Comparison of ENCODE assay signal across 12 cellular contexts in genomic region chr7:92631830-92632487, GRCh38. TPM values are rescaled to one million over a fixed set of nuclear protein-coding genes. Genes with fewer than 3 reads are reported as not detected.
DNase-seq lines count a peak whose midpoint lies in the region; ATAC-seq, FAIRE-seq and TF ChIP-seq lines count a peak whose summit lies in the region.
"Had no signal": no experiment of that assay in that cellular context is flagged by ENCODE, and none has a peak within 500 bp of the region (broad histone marks: within the 10 kb centered on the region; RNA-seq: fewer than 3 reads in every experiment).

No MANE protein-coding gene starts in this region.

- peaks cover 5% of the 10 kb centered on the region for H3K9me3 Mint-ChIP-seq in Calu3 (ENCODE audit: low read depth, unreplicated experiment)

- FAIRE-seq in K562 (lab: Jason Lieb, UNC) (no peak), frontal cortex (lab: Jason Lieb, UNC) (no peak)

- no peak for TF ChIP-seq EP300 in K562 (IDR thresholded peaks at IDR 0.05; ENCODE audit: low read length)

- POLR2A ChIA-PET in K562 (lab: Yijun Ruan, JAX) = no interaction called here

- TF ChIP-seq POLR2A in K562 (conservative IDR thresholded peaks at IDR 0.05) = no peak

- no peaks in the 10 kb centered on the region for H3K9me3 ChIP-seq in K562 (replicated peaks; ENCODE audit: control insufficient read depth, insufficient read depth, low read depth, low read length)

- H3K4me3 Mint-ChIP-seq in Calu3 (ENCODE audit: low read depth, unreplicated experiment) = no peak overlapping the region

- H3K27ac Mint-ChIP-seq in Calu3 (ENCODE audit: unreplicated experiment) = peak overlapping the region; percentile 67

- TF ChIP-seq CTCF in Calu3 (IDR thresholded peaks at IDR 0.05; ENCODE audit: unreplicated experiment) = no peak
- no peak for TF ChIP-seq CTCF in K562 (IDR thresholded peaks at IDR 0.05 in 2 of 3, conservative IDR thresholded peaks at IDR 0.05 in 1 of 3; ENCODE audit: insufficient read depth in 2 of 3, low read depth in 1 of 3, low read length in 3 of 3)

- H3K9ac ChIP-seq in K562 (ENCODE audit: insufficient read depth in 1 of 2, low read depth in 2 of 2, low read length in 2 of 2) = no peak overlapping the region

- H3K27me3 Mint-ChIP-seq in Calu3 (ENCODE audit: unreplicated experiment) = no peaks in the 10 kb centered on the region

- no peak for DNase-seq in Calu3
- DNase-seq in K562 (ENCODE audit: extremely low read depth in 1 of 4, low spot score in 3 of 4) = no peak
- no peak for DNase-seq in frontal cortex (ENCODE audit: low spot score in 2 of 2)
- DNase-seq in SK-N-DZ (ENCODE audit: low spot score) = no peak
- no peak for DNase-seq in NCI-H524 treated with DMSO at 0.1 percent for 48 hours (lab: John Stamatoyannopoulos, UW)
- DNase-seq in DMS53 (lab: John Stamatoyannopoulos, UW) = no peak
- DNase-seq: DMS79 treated with DMSO at 0.1 percent for 48 hours, left colon, NCI-H2171 had no signal

- BruUV-seq in Calu3 (replicated peaks; lab: Mats Ljungman, UMichigan) (no TSS peak), K562 (replicated peaks; lab: Mats Ljungman, UMichigan) (no TSS peak)

- no peak overlapping the region for H3K4me2 ChIP-seq in K562 (ENCODE audit: insufficient read depth, low read length)

- peaks cover 13% of the 10 kb centered on the region; the same call in 2 of the 3 replicates for H3K36me3 ChIP-seq in K562 (ENCODE audit: control insufficient read depth, insufficient read depth, low read length)

- 0 out of 3 replicates have a peak, but pooled peaks cover 12% of the 10 kb centered on the region for H3K79me2 ChIP-seq in K562 (ENCODE audit: control insufficient read depth, insufficient read depth, low read length)

- intact Hi-C loops in Calu3 (cut with micrococcal nuclease; ENCODE audit: unreplicated experiment) (loop anchor here (5.0 kb wide), 2 partner anchors 130 to 195 kb away; no protein-coding TSS in a partner anchor), K562 (cut with micrococcal nuclease) (no loop called here)

- H3K9me1 ChIP-seq in K562 (ENCODE audit: control insufficient read depth, insufficient read depth, low read length) = no peaks in the 10 kb centered on the region

- H4K20me1 ChIP-seq in K562 (replicated peaks; ENCODE audit: control insufficient read depth, insufficient read depth, low read length) = no peaks in the 10 kb centered on the region

- no peaks in the 10 kb centered on the region for H3K27me3 ChIP-seq in K562 (ENCODE audit: control insufficient read depth in 2 of 2, insufficient read depth in 2 of 2, low read length in 2 of 2)

- H2AFZ ChIP-seq in K562 (ENCODE audit: low read depth, low read length) = no peak overlapping the region

- peaks cover 32% of the 10 kb centered on the region for H3K4me1 Mint-ChIP-seq in Calu3 (ENCODE audit: low read depth, unreplicated experiment)

- CTCF ChIA-PET in Calu3 (lab: Charles Lee) (no interaction called here), K562 (lab: Yijun Ruan, JAX; ENCODE audit: low intra/inter-chr PET ratio) (no interaction called here)

- H3K36me3 Mint-ChIP-seq in Calu3 (ENCODE audit: insufficient read depth, unreplicated experiment) = peaks cover 29% of the 10 kb centered on the region

- 85% methylated on average over 2 of the region's 2 CpGs for WGBS in K562 (ENCODE audit: insufficient coverage, low coverage, missing lambda C conversion rate)

- no peak overlapping the region for H3K4me3 ChIP-seq in K562

- no peak overlapping the region for H3K27ac ChIP-seq in K562 (ENCODE audit: extremely low read depth, low read depth, low read length)
- H3K27ac ChIP-seq: VCaP had no signal

- in situ Hi-C loops in K562 (cut with MboI) = no loop called here

- peaks cover 0 to 29% of the 10 kb centered on the region in 2 experiments; a peak in 3 of 5 replicates for H3K4me1 ChIP-seq in K562 (replicated peaks in 1 of 2; ENCODE audit: control insufficient read depth in 2 of 2, insufficient read depth in 2 of 2, low read length in 2 of 2)

- peak; percentile 20 for ATAC-seq in GM19455 (IDR thresholded peaks at IDR 0.05; ENCODE audit: unreplicated experiment)
- peak; percentile 24 for ATAC-seq in HG03280 (IDR thresholded peaks at IDR 0.05; ENCODE audit: unreplicated experiment)
- no peak for ATAC-seq in K562
- ATAC-seq: left colon had no signal

- no peak for TF ChIP-seq RAD21 in K562 (CRISPR knock-in tag; conservative IDR thresholded peaks at IDR 0.05 in 1 of 2, IDR thresholded peaks at IDR 0.05 in 1 of 2)

TF ChIP-seq in K562, 482 proteins besides CTCF, POLR2A, EP300 and RAD21:
- TF ChIP-seq ZNF197 (CRISPR knock-in tag; IDR thresholded peaks at IDR 0.05; ENCODE audit: low read depth) (no peak), FOXM1 (IDR thresholded peaks at IDR 0.05; ENCODE audit: low read depth) (no peak), FOXM1 (CRISPR knock-in tag; IDR thresholded peaks at IDR 0.05; ENCODE audit: low read depth) (no peak), KLF6 (CRISPR knock-in tag; IDR thresholded peaks at IDR 0.05; ENCODE audit: borderline replicate concordance) (no peak), HNRNPK (IDR thresholded peaks at IDR 0.05; ENCODE audit: low read depth, low read length, poor library complexity, severe bottlenecking) (no peak), SNRNP70 (optimal IDR thresholded peaks at IDR 0.05; ENCODE audit: low read depth, low read length) (no peak), MYNN (IDR thresholded peaks at IDR 0.05) (no peak), MYNN (CRISPR knock-in tag; IDR thresholded peaks at IDR 0.05) (no peak), CBFA2T2 (conservative IDR thresholded peaks at IDR 0.05) (0 out of 2 replicates have a peak, but pooled peaks have one; percentile 29), MTF1 (CRISPR knock-in tag; IDR thresholded peaks at IDR 0.05; ENCODE audit: borderline replicate concordance) (no peak), RERE (CRISPR knock-in tag; IDR thresholded peaks at IDR 0.05; ENCODE audit: borderline replicate concordance) (no peak)

RNA-seq across cellular contexts. Expression of gene FAM133B, which starts 41.8 kb away (rescaled TPM):
- total RNA-seq in Calu3 (2022) (26.4 and 30.0 TPM in 2 replicates), K562 (2014; rRNA removed) (22.4 and 80.3 TPM in 2 replicates), K562 (2014; rRNA removed; fragmentation: Illumina TruSeq; extraction: Trizol) (58.4 and 67.4 TPM in 2 replicates), K562 (2015; rRNA removed; fragmentation: Illumina TruSeq; extraction: Trizol) (69.1 and 80.4 TPM in 2 replicates), K562 (2021) (29.0 and 30.7 TPM in 2 replicates), frontal cortex (20.8 TPM)
- 21.5 and 103 TPM in 2 replicates for total RNA-seq in K562 (2011; cell fraction: chromatin; rRNA removed; ENCODE audit: low replicate concordance)
- 11.5 and 15.9 TPM in 2 replicates for total RNA-seq in K562 (2011; cell fraction: nucleolus; rRNA removed)
- total RNA-seq in K562 (2011; cell fraction: nucleoplasm; rRNA removed) = 46.5 and 77.0 TPM in 2 replicates
- polyA plus RNA-seq in K562 (2011; rRNA removed) (26.1 and 34.4 TPM in 2 replicates), K562 (2014; fragmentation: Illumina TruSeq; extraction: Trizol) (37.9 and 45.8 TPM in 2 replicates), K562 (2014; fragmentation: Nextera tagmentation; extraction: Ambion mirVana) (10 to 100 TPM; 38.5 to 39.7 TPM), K562 (2014; rRNA removed) (27.5 and 37.0 TPM in 2 replicates)
- polyA plus RNA-seq in K562 (2011; cell fraction: cytosol; rRNA removed) = 5.4 and 23.7 TPM in 2 replicates
- polyA plus RNA-seq in K562 (2011; cell fraction: nucleus; rRNA removed) = 24.3 and 24.9 TPM in 2 replicates
- polyA plus RNA-seq in K562 (2012) = 22.7 and 30.4 TPM in 2 replicates
- polyA minus RNA-seq in K562 (2011; rRNA and poly(A)+ RNA removed) = 17.5 and 22.7 TPM in 2 replicates
- polyA minus RNA-seq in K562 (2011; cell fraction: cytosol; rRNA and poly(A)+ RNA removed) = 12.3 and 13.1 TPM in 2 replicates
- 20.3 and 40.0 TPM in 2 replicates for polyA minus RNA-seq in K562 (2011; cell fraction: nucleus; rRNA and poly(A)+ RNA removed)
- 24.7 and 30.0 TPM in 2 replicates for polyA plus RNA-seq in SK-N-DZ (2014; cell fraction: cytosol; rRNA removed)
- 52.3 and 53.1 TPM in 2 replicates for polyA plus RNA-seq in SK-N-DZ (2014; cell fraction: nucleus; rRNA removed)
